ENCODE assay signal across 24 cellular contexts in genomic region chr7:51234609-51235308, GRCh38.
"Had no signal": no experiment of that assay in that cellular context is flagged by ENCODE, and none has a peak within 500 bp of the region (broad histone marks: within the 10 kb centered on the region; RNA-seq: fewer than 3 reads in every experiment).

No MANE protein-coding gene starts in this region.

- H3K9ac ChIP-seq: SK-N-SH had no signal

- H3K9me3 ChIP-seq: prostate gland, right atrium auricular region, SK-N-SH, stomach, suprapubic skin, vagina had no signal

- H3K9me3 Mint-ChIP-seq: activated CD4-positive, alpha-beta T cell treated with anti-CD3 and anti-CD28 coated beads, Interleukin-2, amount 10 ng/mL, durations not matched to agents 24 days and 14 days; activated CD8-positive, alpha-beta T cell treated with anti-CD3 and anti-CD28 coated beads for 36 hours; activated naive CD8-positive, alpha-beta T cell treated with anti-CD3 and anti-CD28 coated beads, Interleukin-2, amount 10 ng/mL, durations not matched to agents 7 days and 5 days; activated T-cell treated with anti-CD3 and anti-CD28 coated beads, Interleukin-2, amount 50 U/mL, for 24 hours; activated T-helper 2 cell treated with anti-CD3 and anti-CD28 coated beads, Interferon-gamma antibody, Interleukin-2, Interleukin-4, amounts not matched to agents 10 μg/mL and 5 μg/mL and 100 μg/mL, durations not matched to agents 14 hours and 24 hours and 36 hours; immature natural killer cell; type B pancreatic cell had no signal

- H3K36me3 ChIP-seq: prostate gland, right atrium auricular region, stomach, suprapubic skin, vagina had no signal

- H3K4me3 Mint-ChIP-seq: activated CD4-positive, alpha-beta T cell treated with anti-CD3 and anti-CD28 coated beads, Interleukin-2, amount 10 ng/mL, durations not matched to agents 24 days and 14 days; activated CD8-positive, alpha-beta T cell treated with anti-CD3 and anti-CD28 coated beads for 36 hours; activated naive CD8-positive, alpha-beta T cell treated with anti-CD3 and anti-CD28 coated beads, Interleukin-2, amount 10 ng/mL, durations not matched to agents 7 days and 5 days; activated T-cell treated with anti-CD3 and anti-CD28 coated beads, Interleukin-2, amount 50 U/mL, for 24 hours; immature natural killer cell; naive thymus-derived CD4-positive, alpha-beta T cell; stimulated activated effector memory CD8-positive, alpha-beta T cell treated with anti-CD3 and anti-CD28 coated beads, Interleukin-12 subunit alpha, Interleukin-12 subunit beta, amount 100 ng/mL, for 72 hours; type B pancreatic cell had no signal

- H3K27ac Mint-ChIP-seq: activated CD4-positive, alpha-beta T cell treated with anti-CD3 and anti-CD28 coated beads, Interleukin-2, amount 10 ng/mL, durations not matched to agents 24 days and 14 days; activated CD8-positive, alpha-beta T cell treated with anti-CD3 and anti-CD28 coated beads for 36 hours; activated naive CD8-positive, alpha-beta T cell treated with anti-CD3 and anti-CD28 coated beads, Interleukin-2, amount 10 ng/mL, durations not matched to agents 7 days and 5 days; activated T-cell treated with anti-CD3 and anti-CD28 coated beads, Interleukin-2, amount 50 U/mL, for 24 hours; activated T-helper 2 cell treated with anti-CD3 and anti-CD28 coated beads, Interferon-gamma antibody, Interleukin-2, Interleukin-4, amounts not matched to agents 10 μg/mL and 5 μg/mL and 100 μg/mL, durations not matched to agents 14 hours and 24 hours and 36 hours; immature natural killer cell; naive thymus-derived CD4-positive, alpha-beta T cell; stimulated activated effector memory CD8-positive, alpha-beta T cell treated with anti-CD3 and anti-CD28 coated beads, Interleukin-12 subunit alpha, Interleukin-12 subunit beta, amount 100 ng/mL, for 72 hours had no signal

- H3K4me3 ChIP-seq: hepatocyte, lung, prostate gland, right atrium auricular region, skin epidermis, stomach, suprapubic skin, vagina had no signal

- ATAC-seq: activated CD4-positive, CD25-positive, alpha-beta regulatory T cell treated with anti-CD3 and anti-CD28 coated beads, Interleukin-2, amount 50 U/mL, for 24 hours; activated CD8-positive, alpha-beta T cell treated with anti-CD3 and anti-CD28 coated beads for 36 hours; foreskin keratinocyte; naive thymus-derived CD4-positive, alpha-beta T cell; stimulated activated effector memory CD8-positive, alpha-beta T cell treated with anti-CD3 and anti-CD28 coated beads, Interleukin-12 subunit alpha, Interleukin-12 subunit beta, amount 100 ng/mL, for 72 hours had no signal

- H3K36me3 Mint-ChIP-seq: activated naive CD8-positive, alpha-beta T cell treated with anti-CD3 and anti-CD28 coated beads, Interleukin-2, amount 10 ng/mL, durations not matched to agents 7 days and 5 days; immature natural killer cell; naive thymus-derived CD4-positive, alpha-beta T cell; stimulated activated effector memory CD8-positive, alpha-beta T cell treated with anti-CD3 and anti-CD28 coated beads, Interleukin-12 subunit alpha, Interleukin-12 subunit beta, amount 100 ng/mL, for 72 hours; type B pancreatic cell had no signal

- H3K27me3 ChIP-seq: foreskin keratinocyte, hepatocyte, right atrium auricular region, stomach, suprapubic skin, vagina had no signal

- H3K27ac ChIP-seq: foreskin keratinocyte, prostate gland, skin epidermis, stomach, suprapubic skin, vagina had no signal

- H3K4me1 Mint-ChIP-seq: activated CD4-positive, alpha-beta T cell treated with anti-CD3 and anti-CD28 coated beads, Interleukin-2, amount 10 ng/mL, durations not matched to agents 24 days and 14 days; activated naive CD8-positive, alpha-beta T cell treated with anti-CD3 and anti-CD28 coated beads, Interleukin-2, amount 10 ng/mL, durations not matched to agents 7 days and 5 days; immature natural killer cell; naive thymus-derived CD4-positive, alpha-beta T cell; stimulated activated effector memory CD8-positive, alpha-beta T cell treated with anti-CD3 and anti-CD28 coated beads, Interleukin-12 subunit alpha, Interleukin-12 subunit beta, amount 100 ng/mL, for 72 hours had no signal

- H3K4me1 ChIP-seq: foreskin keratinocyte, prostate gland, vagina had no signal

- DNase-seq: activated CD4-positive, alpha-beta T cell treated with anti-CD3 and anti-CD28 coated beads, Interleukin-2, amount 10 ng/mL, durations not matched to agents 24 days and 14 days; activated CD8-positive, alpha-beta T cell treated with anti-CD3 and anti-CD28 coated beads for 36 hours; activated naive CD4-positive, alpha-beta T cell; activated naive CD8-positive, alpha-beta T cell treated with anti-CD3 and anti-CD28 coated beads, Interleukin-2, amount 10 ng/mL, durations not matched to agents 7 days and 5 days; activated T-cell treated with anti-CD3 and anti-CD28 coated beads, Interleukin-2, amount 50 U/mL, for 24 hours; amniotic stem cell; cortex of kidney; foreskin keratinocyte; immature natural killer cell; naive thymus-derived CD4-positive, alpha-beta T cell; SK-N-SH; stimulated activated CD4-positive, alpha-beta T cell treated with anti-CD3 and anti-CD28 coated beads, Interleukin-2, amount 100 ng/mL, for 24 hours; stomach had no signal

- H3K27me3 Mint-ChIP-seq: activated CD4-positive, alpha-beta T cell treated with anti-CD3 and anti-CD28 coated beads, Interleukin-2, amount 10 ng/mL, durations not matched to agents 24 days and 14 days; activated CD8-positive, alpha-beta T cell treated with anti-CD3 and anti-CD28 coated beads for 36 hours; activated naive CD8-positive, alpha-beta T cell treated with anti-CD3 and anti-CD28 coated beads, Interleukin-2, amount 10 ng/mL, durations not matched to agents 7 days and 5 days; type B pancreatic cell had no signal
